ENCODE assay signal across 8 cellular contexts in the genomic region with DNA sequence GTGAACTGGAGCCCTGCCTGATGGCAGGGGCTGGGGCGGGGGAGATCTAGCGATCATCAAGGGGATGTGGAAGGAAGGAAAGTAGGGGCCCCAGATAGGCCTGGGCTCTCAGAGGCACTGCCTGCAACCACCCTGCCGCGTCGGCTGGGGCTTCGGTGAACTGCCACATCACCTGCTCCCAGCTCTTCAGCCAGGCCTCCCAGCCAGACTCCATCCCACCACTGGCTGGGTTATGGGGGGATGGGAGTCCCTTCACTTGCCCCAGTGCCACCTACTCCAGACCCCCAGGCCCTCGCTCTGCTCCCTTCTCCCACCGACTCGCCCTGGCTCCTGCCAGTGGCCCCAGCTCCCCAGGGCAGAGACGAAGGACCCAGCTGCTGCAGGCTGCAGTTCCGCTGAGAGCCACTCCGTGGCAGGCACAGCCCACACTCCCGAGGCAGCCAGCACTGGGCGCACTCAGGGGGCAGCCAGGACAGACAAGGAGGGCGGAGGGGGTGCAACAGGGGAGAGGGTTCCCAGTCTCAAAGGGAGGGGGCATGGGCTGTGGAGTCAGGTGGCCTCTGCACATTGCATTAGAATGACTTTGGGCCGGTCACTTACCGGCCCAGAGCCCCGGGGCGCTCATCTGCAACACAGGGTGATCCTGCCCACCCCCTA. TPM values are rescaled to one million over a fixed set of nuclear protein-coding genes. Genes with fewer than 3 reads are reported as not detected.
A peak's percentile ranks its signal among the peaks of the same experiment; 100 is the strongest.
DNase-seq lines count a peak whose midpoint lies in the region; ATAC-seq and TF ChIP-seq lines count a peak whose summit lies in the region.

No MANE protein-coding gene starts in this region.

- no peaks in the 10 kb centered on the region for H3K36me3 Mint-ChIP-seq in nephron progenitor cell (ENCODE audit: low read depth)

- peak overlapping the region; percentile 94 for H3K27ac Mint-ChIP-seq in nephron progenitor cell

- H3K27me3 Mint-ChIP-seq in nephron progenitor cell (ENCODE audit: low read depth, poor library complexity) = peaks cover 3% of the 10 kb centered on the region

- intact Hi-C loops in esophagus muscularis mucosa (cut with DNase I) (loop anchor here (2.0 kb wide), 1 partner anchor 24 kb away; no protein-coding TSS in a partner anchor), vagina (cut with DNase I) (no loop called here)

- no peak for TF ChIP-seq EP300 in esophagus muscularis mucosa (IDR thresholded peaks at IDR 0.05)

- peaks cover 0 to 13% (median 0%) of the 10 kb centered on the region in 4 donors for H3K27me3 ChIP-seq in esophagus muscularis mucosa
- H3K27me3 ChIP-seq in vagina = no peaks in the 10 kb centered on the region

- H3K9me3 ChIP-seq in esophagus muscularis mucosa = no peaks in the 10 kb centered on the region
- H3K9me3 ChIP-seq in vagina = no peaks in the 10 kb centered on the region

- peak; percentile 95 to 99 (median 96) for TF ChIP-seq CTCF in esophagus muscularis mucosa (IDR thresholded peaks at IDR 0.05)
- TF ChIP-seq CTCF in nephron progenitor cell (IDR thresholded peaks at IDR 0.05) = peak; percentile 77
- TF ChIP-seq CTCF in vagina (IDR thresholded peaks at IDR 0.05) = peak; percentile 10 to 70 (median 57)

- H3K36me3 ChIP-seq in esophagus muscularis mucosa = peaks cover 0 to 5% (median 0%) of the 10 kb centered on the region in 4 donors
- no peaks in the 10 kb centered on the region for H3K36me3 ChIP-seq in vagina

- H3K4me3 Mint-ChIP-seq in nephron progenitor cell = peak overlapping the region; percentile 36

- TF ChIP-seq POLR2A in esophagus muscularis mucosa (IDR thresholded peaks at IDR 0.05; ENCODE audit: low read depth) = no peak
- no peak for TF ChIP-seq POLR2A in vagina (IDR thresholded peaks at IDR 0.05)

- H3K27ac ChIP-seq in esophagus muscularis mucosa (replicated peaks in 1 of 4) = peak overlapping the region; percentile 79 to 82 (median 80)
- H3K27ac ChIP-seq in vagina = no peak overlapping the region

- DNase-seq in EL (peak; percentile 23), NCI-H2227 (lab: John Stamatoyannopoulos, UW; ENCODE audit: unreplicated experiment) (peak; percentile 81), activated T-cell treated with anti-CD3 and anti-CD28 coated beads for 48 hours (ENCODE audit: low read depth) (peak; percentile 58), esophagus muscularis mucosa (ENCODE audit: extremely low spot score) (no peak), nephron progenitor cell (peak; percentile 75), vagina (ENCODE audit: extremely low spot score in 2 of 2) (no peak), DMS79 (lab: John Stamatoyannopoulos, UW) (no peak)

- peak; percentile 77 for ATAC-seq in GM21786 (IDR thresholded peaks at IDR 0.05; ENCODE audit: unreplicated experiment)

- 21% methylated on average over 15 of the region's 19 CpGs for WGBS in esophagus muscularis mucosa

- H3K9me3 Mint-ChIP-seq in nephron progenitor cell = no peaks in the 10 kb centered on the region

- no peak overlapping the region for H3K4me3 ChIP-seq in esophagus muscularis mucosa
- H3K4me3 ChIP-seq in vagina = no peak overlapping the region

- peaks cover 74% of the 10 kb centered on the region for H3K4me1 Mint-ChIP-seq in nephron progenitor cell

- H3K4me1 ChIP-seq in esophagus muscularis mucosa = peaks cover 56 to 84% (median 78%) of the 10 kb centered on the region in 4 donors
- no peaks in the 10 kb centered on the region for H3K4me1 ChIP-seq in vagina

RNA-seq across cellular contexts. Expression of gene KCNH2, which starts 15.2 kb away (rescaled TPM):
- total RNA-seq in esophagus muscularis mucosa = 10 to 100 TPM; 29.8 to 71.7 (median 42.5) TPM
- total RNA-seq in vagina = 6.4 TPM

RNA-seq across cellular contexts. Expression of gene NOS3, which starts 27.9 kb away (rescaled TPM):
- 10 to 100 TPM in 3 of 4 donors, 1 to 10 TPM in 1; 3.7 to 20.2 (median 16.2) TPM for total RNA-seq in esophagus muscularis mucosa
- total RNA-seq in vagina = 22.8 TPM

Comparison
In these comparisons a context has a peak if more than half of its experiments do, and no peak if none do; other contexts are left out.
1. DNase-seq: peak in EL (single experiment), NCI-H2227 (single experiment), activated T-cell treated with anti-CD3 and anti-CD28 coated beads for 48 hours (single experiment) and nephron progenitor cell (single experiment); none in esophagus muscularis mucosa (single experiment), vagina (0 of 2) and DMS79 (single experiment).
2. Peak in every context shown above with its lines, with median percentiles within 50 percentile points of each other: CTCF ChIP-seq.